Comparison of ENCODE assay signal across 9 cellular contexts in the genomic region with DNA sequence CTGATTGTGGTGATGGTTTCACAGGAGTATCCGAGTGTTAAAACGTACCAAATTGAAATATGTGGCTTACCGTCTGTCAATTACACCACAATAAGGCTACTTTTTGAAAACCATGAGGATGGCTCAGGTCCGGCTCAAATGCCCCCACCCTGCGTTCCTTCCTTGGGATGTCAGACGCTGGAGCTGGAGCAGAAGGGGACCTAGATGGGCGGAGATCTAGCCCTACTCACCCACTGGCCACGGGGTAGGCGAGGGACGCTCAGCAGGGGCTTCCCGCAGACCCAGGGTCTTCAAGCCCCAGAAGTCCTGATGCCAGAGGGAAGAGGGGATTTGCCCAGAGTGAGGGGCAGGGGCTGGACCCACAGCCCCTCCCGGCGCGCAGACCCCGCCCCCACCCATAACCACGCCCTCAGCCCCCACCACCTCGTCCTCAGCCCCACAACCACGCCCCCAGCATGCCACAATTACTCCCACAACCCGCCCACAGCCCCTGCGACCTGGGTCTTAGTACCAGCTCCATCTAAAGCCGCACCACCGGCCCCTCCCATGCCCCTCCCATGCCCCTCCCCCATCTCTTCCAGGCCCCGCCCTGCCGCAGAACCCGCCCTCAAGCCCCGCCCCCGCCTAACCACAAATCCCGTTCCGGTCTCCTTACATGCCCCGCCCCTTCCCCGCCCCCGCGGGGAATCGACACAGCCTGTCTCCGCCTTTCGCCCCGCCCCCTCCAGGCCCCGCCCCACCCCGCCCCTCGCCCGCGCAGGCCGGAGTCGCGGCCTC. TPM values are rescaled to one million over a fixed set of nuclear protein-coding genes. Genes with fewer than 3 reads are reported as not detected.
DNase-seq lines count a peak whose midpoint lies in the region; ATAC-seq, FAIRE-seq and TF ChIP-seq lines count a peak whose summit lies in the region.
"Had no signal": no experiment of that assay in that cellular context is flagged by ENCODE, and none has a peak within 500 bp of the region (broad histone marks: within the 10 kb centered on the region; RNA-seq: fewer than 3 reads in every experiment).

A gene with protein sequence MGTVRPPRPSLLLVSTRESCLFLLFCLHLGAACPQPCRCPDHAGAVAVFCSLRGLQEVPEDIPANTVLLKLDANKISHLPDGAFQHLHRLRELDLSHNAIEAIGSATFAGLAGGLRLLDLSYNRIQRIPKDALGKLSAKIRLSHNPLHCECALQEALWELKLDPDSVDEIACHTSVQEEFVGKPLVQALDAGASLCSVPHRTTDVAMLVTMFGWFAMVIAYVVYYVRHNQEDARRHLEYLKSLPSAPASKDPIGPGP (plus strand): TSS at position 764 of the 777 bp plus-strand sequence. CDS start 1,135 bp downstream, outside the sequence.

- no peaks in the 10 kb centered on the region for H3K9me2 ChIP-seq in SK-N-SH

- peak within 1 kb of the TSS; percentile 73 for H3K4me3 ChIP-seq in HUES6 (ENCODE audit: low read depth, low read length)
- H3K4me3 ChIP-seq in SK-N-SH (ENCODE audit: low read depth in 2 of 2, low read length in 1 of 2), result peak within 1 kb of the TSS; percentile 55 to 75
- H3K4me3 ChIP-seq in left ventricle myocardium inferior, result peak within 1 kb of the TSS; percentile 88
- H3K4me3 ChIP-seq in rectal smooth muscle tissue (ENCODE audit: low read length), result peak within 1 kb of the TSS; percentile 70

- H3K27me3 Mint-ChIP-seq in activated naive CD8-positive, alpha-beta T cell treated with anti-CD3 and anti-CD28 coated beads for 36 hours, result peaks cover 24% of the 10 kb centered on the region

- no peaks in the 10 kb centered on the region for H3K4me1 Mint-ChIP-seq in activated naive CD8-positive, alpha-beta T cell treated with anti-CD3 and anti-CD28 coated beads for 36 hours

- no peaks in the 10 kb centered on the region for H3K36me3 Mint-ChIP-seq in activated naive CD8-positive, alpha-beta T cell treated with anti-CD3 and anti-CD28 coated beads for 36 hours

- TF ChIP-seq RAD21 in SK-N-SH (IDR thresholded peaks at IDR 0.05; ENCODE audit: low read length), result no peak

- no peaks in the 10 kb centered on the region for H3K9me3 Mint-ChIP-seq in activated naive CD8-positive, alpha-beta T cell treated with anti-CD3 and anti-CD28 coated beads for 36 hours

- H3K9ac ChIP-seq in HUES6 (ENCODE audit: low read length) (no peak within 1 kb of the TSS), SK-N-SH (peak within 1 kb of the TSS; percentile 49; the same call in 1 of the 2 replicates), rectal smooth muscle tissue (ENCODE audit: low read length) (no peak within 1 kb of the TSS)

- DNase-seq in DMS 273 treated with DMSO at 0.1 percent for 48 hours (lab: John Stamatoyannopoulos, UW), result peak; percentile 2
- DNase-seq in SK-N-SH, result peak; percentile 100
- peak; percentile 80 for DNase-seq in activated naive CD8-positive, alpha-beta T cell treated with anti-CD3 and anti-CD28 coated beads for 36 hours
- peak; percentile 86 for DNase-seq in left ventricle myocardium inferior
- peak; percentile 97 for DNase-seq in urothelium cell line (ENCODE audit: low spot score)

- intact Hi-C loops in left ventricle myocardium inferior (cut with micrococcal nuclease), result no loop called here

- H3K27me3 ChIP-seq in HUES6 (ENCODE audit: control insufficient read depth, insufficient read depth, low read length) (0 out of 2 replicates have a peak, but pooled peaks cover 8% of the 10 kb centered on the region), SK-N-SH (ENCODE audit: insufficient read depth) (peaks cover 5% of the 10 kb centered on the region; the same call in 1 of the 2 replicates), left ventricle myocardium inferior (ENCODE audit: low read depth) (peaks cover 8% of the 10 kb centered on the region), rectal smooth muscle tissue (ENCODE audit: control insufficient read depth, insufficient read depth, low read length) (no peaks in the 10 kb centered on the region)

- no peak within 1 kb of the TSS for H3K27ac Mint-ChIP-seq in activated naive CD8-positive, alpha-beta T cell treated with anti-CD3 and anti-CD28 coated beads for 36 hours

- H3K79me2 ChIP-seq in SK-N-SH (ENCODE audit: insufficient read depth), result no peaks in the 10 kb centered on the region

- TF ChIP-seq EP300 in SK-N-SH (IDR thresholded peaks at IDR 0.05; ENCODE audit: borderline replicate concordance in 1 of 2, low read depth in 1 of 2, low read length in 1 of 2), result no peak

- H2AFZ ChIP-seq in SK-N-SH (ENCODE audit: low read depth), result peak within 1 kb of the TSS; percentile 59; the same call in 1 of the 2 replicates

- peaks cover 9% of the 10 kb centered on the region; the same call in 1 of the 2 replicates for H3K36me3 ChIP-seq in HUES6 (ENCODE audit: control insufficient read depth, insufficient read depth, low read length)
- no peaks in the 10 kb centered on the region for H3K36me3 ChIP-seq in SK-N-SH (replicated peaks in 1 of 2; ENCODE audit: control insufficient read depth in 1 of 2, insufficient read depth in 2 of 2, low read length in 1 of 2)
- no peaks in the 10 kb centered on the region for H3K36me3 ChIP-seq in left ventricle myocardium inferior
- H3K36me3 ChIP-seq in rectal smooth muscle tissue (ENCODE audit: control insufficient read depth, insufficient read depth, low read length), result no peaks in the 10 kb centered on the region

- TF ChIP-seq CTCF in SK-N-SH (IDR thresholded peaks at IDR 0.05) (no peak), left ventricle myocardium inferior (IDR thresholded peaks at IDR 0.05; ENCODE audit: borderline replicate concordance) (no peak)

- peak within 1 kb of the TSS; percentile 87 for H3K4me2 ChIP-seq in SK-N-SH

- peaks cover 16% of the 10 kb centered on the region for H3F3A ChIP-seq in SK-N-SH (replicated peaks; ENCODE audit: insufficient read depth)

- no peaks in the 10 kb centered on the region for H4K20me1 ChIP-seq in SK-N-SH (ENCODE audit: insufficient read depth)

- H3K27ac ChIP-seq in HUES6 (ENCODE audit: low read depth, low read length), result no peak within 1 kb of the TSS
- H3K27ac ChIP-seq in SK-N-SH (ENCODE audit: low read depth in 2 of 2, low read length in 1 of 2), result peak within 1 kb of the TSS in 1 of 2 experiments; percentile 25; a peak in 1 of 4 replicates
- peak within 1 kb of the TSS; percentile 50 for H3K27ac ChIP-seq in left ventricle myocardium inferior (replicated peaks)
- H3K27ac ChIP-seq in rectal smooth muscle tissue (ENCODE audit: low read depth, low read length), result peak within 1 kb of the TSS; percentile 43

- peaks cover 4% of the 10 kb centered on the region; the same call in 1 of the 2 replicates for H3K4me1 ChIP-seq in HUES6 (ENCODE audit: control insufficient read depth, insufficient read depth, low read length)
- peaks cover 0 to 21% of the 10 kb centered on the region in 2 experiments; a peak in 1 of 4 replicates for H3K4me1 ChIP-seq in SK-N-SH (ENCODE audit: control insufficient read depth in 1 of 2, insufficient read depth in 2 of 2, low read depth in 1 of 2, low read length in 1 of 2)
- peaks cover 12% of the 10 kb centered on the region for H3K4me1 ChIP-seq in left ventricle myocardium inferior
- no peaks in the 10 kb centered on the region for H3K4me1 ChIP-seq in rectal smooth muscle tissue (ENCODE audit: control insufficient read depth, insufficient read depth, low read length)

- CTCF ChIA-PET in SK-N-SH (lab: Yijun Ruan, JAX), result interaction anchor here (0.8 to 3.3 kb wide), 7 partner anchors 16 to 159 kb away, joined by 3 to 12 read pairs (median 5); no protein-coding TSS in a partner anchor

- ATAC-seq in HG02852 (IDR thresholded peaks at IDR 0.05; ENCODE audit: unreplicated experiment), result no peak

- FAIRE-seq in urothelium cell line (lab: Jason Lieb, UNC), result peak; percentile 62

- POLR2A ChIA-PET in SK-N-SH (lab: Yijun Ruan, JAX), result interaction anchor here (1.3 kb wide), 1 partner anchor 116 kb away, joined by 5 read pairs; no protein-coding TSS in a partner anchor

- 12% methylated on average over 31 of the region's 45 CpGs for WGBS in SK-N-SH (ENCODE audit: low lambda C conversion rate)

- no peaks in the 10 kb centered on the region for H3K9me3 ChIP-seq in HUES6 (ENCODE audit: control insufficient read depth, insufficient read depth, low read depth, low read length)
- 0 out of 2 replicates have a peak, but pooled peaks cover 3% of the 10 kb centered on the region for H3K9me3 ChIP-seq in SK-N-SH
- peaks cover 20% of the 10 kb centered on the region for H3K9me3 ChIP-seq in left ventricle myocardium inferior (replicated peaks)

- peak within 1 kb of the TSS; percentile 71 for H3K4me3 Mint-ChIP-seq in activated naive CD8-positive, alpha-beta T cell treated with anti-CD3 and anti-CD28 coated beads for 36 hours

TF ChIP-seq in SK-N-SH, 30 proteins besides CTCF, POLR2A, EP300 and RAD21 (continues in another document):
- TF ChIP-seq, protein P1, sequence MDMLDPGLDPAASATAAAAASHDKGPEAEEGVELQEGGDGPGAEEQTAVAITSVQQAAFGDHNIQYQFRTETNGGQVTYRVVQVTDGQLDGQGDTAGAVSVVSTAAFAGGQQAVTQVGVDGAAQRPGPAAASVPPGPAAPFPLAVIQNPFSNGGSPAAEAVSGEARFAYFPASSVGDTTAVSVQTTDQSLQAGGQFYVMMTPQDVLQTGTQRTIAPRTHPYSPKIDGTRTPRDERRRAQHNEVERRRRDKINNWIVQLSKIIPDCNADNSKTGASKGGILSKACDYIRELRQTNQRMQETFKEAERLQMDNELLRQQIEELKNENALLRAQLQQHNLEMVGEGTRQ (IDR thresholded peaks at IDR 0.05; ENCODE audit: borderline replicate concordance, low read depth, low read length), result no peak
- no peak for TF ChIP-seq GATA2 (CRISPR knock-in tag; IDR thresholded peaks at IDR 0.05)

RNA-seq across cellular contexts. Expression of the gene that starts here (rescaled TPM):
- polyA plus RNA-seq in SK-N-SH (2012; rRNA removed), result 1.9 and 2.3 TPM in 2 replicates
- 0.91 and 1.5 TPM in 2 replicates for polyA plus RNA-seq in SK-N-SH (2012; cell fraction: cytosol; rRNA removed)
- polyA plus RNA-seq in SK-N-SH (2012; cell fraction: nucleus; rRNA removed), result 1.5 and 1.9 TPM in 2 replicates
- total RNA-seq in activated naive CD8-positive, alpha-beta T cell treated with anti-CD3 and anti-CD28 coated beads for 36 hours, result 1 to 10 TPM; 1.8 to 1.9 TPM
- total RNA-seq in left ventricle myocardium inferior, result 1.8 TPM
- total RNA-seq: M059J had no signal

Comparison
In these comparisons a context has a peak if more than half of its experiments do, and no peak if none do; other contexts are left out.
1. DNase-seq: peak in every context shown above with its lines; median percentile 100 in SK-N-SH; 97 in urothelium cell line; 86 in left ventricle myocardium inferior; 80 in activated naive CD8-positive, alpha-beta T cell treated with anti-CD3 and anti-CD28 coated beads for 36 hours; 2 in DMS 273 treated with DMSO at 0.1 percent for 48 hours.